ENCODE assay signal across 2 cellular contexts in the genomic region with DNA sequence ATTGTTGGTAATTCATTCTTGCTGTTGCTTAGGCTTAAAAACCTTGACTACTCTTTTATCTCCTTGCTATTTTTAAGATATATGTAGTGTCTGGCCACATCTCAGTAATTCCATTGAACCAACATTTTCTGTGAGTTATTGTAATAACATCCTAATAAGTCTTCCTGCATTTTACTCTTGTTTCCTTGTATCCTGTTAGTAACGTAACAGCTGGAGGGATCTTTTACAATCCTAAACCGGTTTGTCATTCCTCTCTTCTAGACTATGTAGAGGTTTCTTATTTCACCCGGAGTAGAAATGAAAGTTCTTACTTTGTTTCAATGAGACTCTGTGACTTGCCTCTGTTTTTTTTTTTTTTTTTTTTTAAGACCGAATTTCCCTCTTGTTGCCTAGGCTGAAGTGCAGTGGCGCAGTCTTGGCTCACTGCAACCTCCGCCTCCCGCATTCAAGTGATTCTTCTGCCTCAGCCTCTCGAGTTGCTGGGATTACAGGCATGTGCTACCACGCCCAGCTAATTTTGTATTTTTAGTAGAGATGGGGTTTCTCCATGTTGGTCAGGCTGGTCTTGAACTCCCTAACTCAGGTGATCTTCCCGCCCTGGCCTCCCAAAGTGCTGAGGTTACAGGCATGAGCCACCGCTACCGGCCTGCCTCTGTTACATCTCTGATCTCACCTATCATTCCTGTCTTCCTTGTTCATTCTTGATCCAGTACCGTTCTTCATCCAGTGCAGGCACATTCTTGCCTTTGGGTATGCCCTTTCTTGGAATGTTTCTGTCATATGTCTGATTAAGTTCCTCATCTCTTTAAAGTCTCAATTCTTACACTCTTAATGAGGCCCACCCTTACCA.
A peak's percentile ranks its signal among the peaks of the same experiment; 100 is the strongest.
TF ChIP-seq lines count a peak whose summit lies in the region.

No MANE protein-coding gene starts in this region.

TF ChIP-seq in Ishikawa, 13 proteins besides CTCF, POLR2A, EP300 and RAD21:
- TF ChIP-seq YY1 (IDR thresholded peaks at IDR 0.05; ENCODE audit: low read depth) (no peak), CEBPB (IDR thresholded peaks at IDR 0.05) (no peak), TAF1 (IDR thresholded peaks at IDR 0.05; ENCODE audit: low read depth) (no peak), ZBTB7A (IDR thresholded peaks at IDR 0.05; ENCODE audit: low read depth) (no peak), TCF12 (IDR thresholded peaks at IDR 0.05; ENCODE audit: low read depth) (no peak), TEAD4 (IDR thresholded peaks at IDR 0.05) (peak; percentile 16; the same call in 1 of the 2 replicates)
- TF ChIP-seq, protein P1, sequence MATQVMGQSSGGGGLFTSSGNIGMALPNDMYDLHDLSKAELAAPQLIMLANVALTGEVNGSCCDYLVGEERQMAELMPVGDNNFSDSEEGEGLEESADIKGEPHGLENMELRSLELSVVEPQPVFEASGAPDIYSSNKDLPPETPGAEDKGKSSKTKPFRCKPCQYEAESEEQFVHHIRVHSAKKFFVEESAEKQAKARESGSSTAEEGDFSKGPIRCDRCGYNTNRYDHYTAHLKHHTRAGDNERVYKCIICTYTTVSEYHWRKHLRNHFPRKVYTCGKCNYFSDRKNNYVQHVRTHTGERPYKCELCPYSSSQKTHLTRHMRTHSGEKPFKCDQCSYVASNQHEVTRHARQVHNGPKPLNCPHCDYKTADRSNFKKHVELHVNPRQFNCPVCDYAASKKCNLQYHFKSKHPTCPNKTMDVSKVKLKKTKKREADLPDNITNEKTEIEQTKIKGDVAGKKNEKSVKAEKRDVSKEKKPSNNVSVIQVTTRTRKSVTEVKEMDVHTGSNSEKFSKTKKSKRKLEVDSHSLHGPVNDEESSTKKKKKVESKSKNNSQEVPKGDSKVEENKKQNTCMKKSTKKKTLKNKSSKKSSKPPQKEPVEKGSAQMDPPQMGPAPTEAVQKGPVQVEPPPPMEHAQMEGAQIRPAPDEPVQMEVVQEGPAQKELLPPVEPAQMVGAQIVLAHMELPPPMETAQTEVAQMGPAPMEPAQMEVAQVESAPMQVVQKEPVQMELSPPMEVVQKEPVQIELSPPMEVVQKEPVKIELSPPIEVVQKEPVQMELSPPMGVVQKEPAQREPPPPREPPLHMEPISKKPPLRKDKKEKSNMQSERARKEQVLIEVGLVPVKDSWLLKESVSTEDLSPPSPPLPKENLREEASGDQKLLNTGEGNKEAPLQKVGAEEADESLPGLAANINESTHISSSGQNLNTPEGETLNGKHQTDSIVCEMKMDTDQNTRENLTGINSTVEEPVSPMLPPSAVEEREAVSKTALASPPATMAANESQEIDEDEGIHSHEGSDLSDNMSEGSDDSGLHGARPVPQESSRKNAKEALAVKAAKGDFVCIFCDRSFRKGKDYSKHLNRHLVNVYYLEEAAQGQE (IDR thresholded peaks at IDR 0.05; ENCODE audit: low read depth): no peak
- TF ChIP-seq, protein P2, sequence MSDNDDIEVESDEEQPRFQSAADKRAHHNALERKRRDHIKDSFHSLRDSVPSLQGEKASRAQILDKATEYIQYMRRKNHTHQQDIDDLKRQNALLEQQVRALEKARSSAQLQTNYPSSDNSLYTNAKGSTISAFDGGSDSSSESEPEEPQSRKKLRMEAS (IDR thresholded peaks at IDR 0.05): no peak

TF ChIP-seq in H1, 55 proteins besides CTCF, POLR2A, EP300 and RAD21:
- TF ChIP-seq CEBPB (IDR thresholded peaks at IDR 0.05; ENCODE audit: low read depth, low read length): no peak
- no peak for TF ChIP-seq TCF12 (IDR thresholded peaks at IDR 0.05; ENCODE audit: low read depth, low read length)
- TF ChIP-seq, protein P3, sequence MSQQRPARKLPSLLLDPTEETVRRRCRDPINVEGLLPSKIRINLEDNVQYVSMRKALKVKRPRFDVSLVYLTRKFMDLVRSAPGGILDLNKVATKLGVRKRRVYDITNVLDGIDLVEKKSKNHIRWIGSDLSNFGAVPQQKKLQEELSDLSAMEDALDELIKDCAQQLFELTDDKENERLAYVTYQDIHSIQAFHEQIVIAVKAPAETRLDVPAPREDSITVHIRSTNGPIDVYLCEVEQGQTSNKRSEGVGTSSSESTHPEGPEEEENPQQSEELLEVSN (IDR thresholded peaks at IDR 0.05): no peak
- no peak for TF ChIP-seq BACH1 (IDR thresholded peaks at IDR 0.05; ENCODE audit: low read length)
- TF ChIP-seq HDAC6 (IDR thresholded peaks at IDR 0.05; ENCODE audit: low read depth, low read length): no peak
- no peak for TF ChIP-seq CTBP2 (IDR thresholded peaks at IDR 0.05; ENCODE audit: borderline replicate concordance, insufficient read depth, insufficient read length, low read length)
- TF ChIP-seq, protein P2 (IDR thresholded peaks at IDR 0.05): no peak
- TF ChIP-seq TBP (IDR thresholded peaks at IDR 0.05; ENCODE audit: low read depth, low read length): no peak
- no peak for TF ChIP-seq EZH2 (IDR thresholded peaks at IDR 0.05; ENCODE audit: low read depth, low read length, severe bottlenecking)
- TF ChIP-seq ASH2L (IDR thresholded peaks at IDR 0.05; ENCODE audit: low read length): no peak
- no peak for TF ChIP-seq CHD2 (IDR thresholded peaks at IDR 0.05; ENCODE audit: low read length)
- no peak for TF ChIP-seq RBBP5 (IDR thresholded peaks at IDR 0.05; ENCODE audit: borderline replicate concordance, low read depth, low read length)
- TF ChIP-seq CBX8 (IDR thresholded peaks at IDR 0.05; ENCODE audit: borderline replicate concordance, low read depth, low read length): no peak
- no peak for TF ChIP-seq RNF2 (IDR thresholded peaks at IDR 0.05; ENCODE audit: borderline replicate concordance, low read depth, low read length, missing control alignments, poor library complexity, severe bottlenecking)
- TF ChIP-seq GABPA (IDR thresholded peaks at IDR 0.05; ENCODE audit: borderline replicate concordance, insufficient read depth, low read length): no peak
- no peak for TF ChIP-seq MAFK (IDR thresholded peaks at IDR 0.05; ENCODE audit: low read depth, low read length)
- TF ChIP-seq ZNF274 (IDR thresholded peaks at IDR 0.05; ENCODE audit: borderline replicate concordance, extremely low read depth, low read length): no peak
- TF ChIP-seq NRF1 (IDR thresholded peaks at IDR 0.05; ENCODE audit: low read depth, low read length): no peak
- no peak for TF ChIP-seq GTF2F1 (IDR thresholded peaks at IDR 0.05; ENCODE audit: borderline replicate concordance, low read depth, low read length)
- TF ChIP-seq SUZ12 (IDR thresholded peaks at IDR 0.05; ENCODE audit: low read length): no peak
